In genomic region chr18:21612125-21613100, GRCh38 we compare ENCODE assay signal across 1 cellular context.
TF ChIP-seq lines count a peak whose summit lies in the region.

Gene SNRPD1 (plus strand): TSS chr18:21612314. CDS start chr18:21612430, 116 bp downstream.

TF ChIP-seq in K562, 482 proteins besides CTCF, POLR2A, EP300 and RAD21 (continued from another document and continues in another):
- TF ChIP-seq ZNF561 (CRISPR knock-in tag; conservative IDR thresholded peaks at IDR 0.05) (no peak), KAT7 (CRISPR knock-in tag; IDR thresholded peaks at IDR 0.05; ENCODE audit: borderline replicate concordance) (no peak; the same call in 1 of the 2 replicates), HNRNPK (IDR thresholded peaks at IDR 0.05; ENCODE audit: low read depth, low read length, poor library complexity, severe bottlenecking) (no peak), ZNF197 (CRISPR knock-in tag; IDR thresholded peaks at IDR 0.05; ENCODE audit: low read depth) (no peak), ZFX (CRISPR knock-in tag; IDR thresholded peaks at IDR 0.05) (peak; percentile 91), TOE1 (IDR thresholded peaks at IDR 0.05; ENCODE audit: borderline replicate concordance) (peak; percentile 78), TOE1 (CRISPR knock-in tag; IDR thresholded peaks at IDR 0.05; ENCODE audit: borderline replicate concordance, low read depth) (no peak), SIN3A (IDR thresholded peaks at IDR 0.05; ENCODE audit: borderline replicate concordance in 2 of 2, control insufficient read depth in 1 of 2, low read depth in 2 of 2, low read length in 2 of 2) (peak in 1 of 2 experiments; percentile 73; a peak in 1 of 4 replicates), ESRRB (CRISPR knock-in tag; IDR thresholded peaks at IDR 0.05; ENCODE audit: borderline replicate concordance) (no peak), ARHGAP35 (IDR thresholded peaks at IDR 0.05; ENCODE audit: partially characterized antibody) (no peak), CHD7 (IDR thresholded peaks at IDR 0.05; ENCODE audit: low read depth, low read length) (no peak), ZNF174 (CRISPR knock-in tag; IDR thresholded peaks at IDR 0.05) (no peak), LARP7 (IDR thresholded peaks at IDR 0.05) (no peak), E2F6 (IDR thresholded peaks at IDR 0.05; ENCODE audit: borderline replicate concordance in 1 of 2, extremely low read depth in 1 of 2, insufficient read depth in 1 of 2, insufficient read length in 1 of 2, low read depth in 1 of 2, low read length in 1 of 2, poor library complexity in 1 of 2, severe bottlenecking in 1 of 2) (peak; percentile 94 to 96), ZNF785 (CRISPR knock-in tag; IDR thresholded peaks at IDR 0.05) (no peak), CHCHD3 (CRISPR knock-in tag; IDR thresholded peaks at IDR 0.05) (no peak), ZNF274 (IDR thresholded peaks at IDR 0.05; ENCODE audit: borderline replicate concordance, low read depth, low read length) (no peak; the same call in 1 of the 2 replicates), ZNF766 (CRISPR knock-in tag; conservative IDR thresholded peaks at IDR 0.05) (no peak), E2F5 (CRISPR knock-in tag; IDR thresholded peaks at IDR 0.05) (no peak), FOXO4 (CRISPR knock-in tag; IDR thresholded peaks at IDR 0.05) (no peak), CGGBP1 (CRISPR knock-in tag; IDR thresholded peaks at IDR 0.05) (no peak), ZNF212 (CRISPR knock-in tag; IDR thresholded peaks at IDR 0.05) (no peak), ZNF586 (CRISPR knock-in tag; conservative IDR thresholded peaks at IDR 0.05) (no peak), ZFP36 (IDR thresholded peaks at IDR 0.05; ENCODE audit: low read depth, low read length, partially characterized antibody) (peak; percentile 17), FOXA3 (CRISPR knock-in tag; conservative IDR thresholded peaks at IDR 0.05 in 1 of 2, IDR thresholded peaks at IDR 0.05 in 1 of 2) (no peak), CBX2 (IDR thresholded peaks at IDR 0.05; ENCODE audit: insufficient read depth, low read length, poor library complexity, severe bottlenecking) (no peak), SOX6 (IDR thresholded peaks at IDR 0.05) (peak; percentile 48), ZNF384 (IDR thresholded peaks at IDR 0.05; ENCODE audit: low read depth, low read length) (no peak; the same call in none of the 2 replicates), RFX1 (IDR thresholded peaks at IDR 0.05) (peak; percentile 30), POLR2H (tag; IDR thresholded peaks at IDR 0.05; ENCODE audit: low read depth) (peak; percentile 85), ZBED1 (IDR thresholded peaks at IDR 0.05) (peak; percentile 61; the same call in 1 of the 2 replicates), KDM1A (IDR thresholded peaks at IDR 0.05) (no peak), TBP (optimal IDR thresholded peaks at IDR 0.05; ENCODE audit: low read depth, low read length) (peak; percentile 91), NCOA1 (IDR thresholded peaks at IDR 0.05; ENCODE audit: low read depth) (peak; percentile 86), ZNF592 (IDR thresholded peaks at IDR 0.05) (peak; percentile 58; the same call in 1 of the 2 replicates), SMARCA4 (IDR thresholded peaks at IDR 0.05) (no peak), NR0B1 (IDR thresholded peaks at IDR 0.05; ENCODE audit: partially characterized antibody) (no peak), EGR1 (conservative IDR thresholded peaks at IDR 0.05) (no peak), CREB1 (IDR thresholded peaks at IDR 0.05) (peak; percentile 80), CREB1 (CRISPR knock-in tag; IDR thresholded peaks at IDR 0.05) (peak; percentile 82), ZNF449 (CRISPR knock-in tag; IDR thresholded peaks at IDR 0.05) (no peak), ZNF551 (CRISPR knock-in tag; IDR thresholded peaks at IDR 0.05) (no peak)
